22 cellular contexts compared by ENCODE assay signal in genomic region chr1:7620196-7620595, GRCh38.
"Had no signal": no experiment of that assay in that cellular context is flagged by ENCODE, and none has a peak within 500 bp of the region (broad histone marks: within the 10 kb centered on the region; RNA-seq: fewer than 3 reads in every experiment).

No MANE protein-coding gene starts in this region.

- H3K4me1 Mint-ChIP-seq: immature natural killer cell; memory B cell; stimulated activated naive B cell treated with anti-CD40 and anti-IgM and Interleukin-4, amounts not matched to agents 10 μg/mL and 1 μg/mL and 100 μg/mL, for 72 hours had no signal

- H3K9me3 Mint-ChIP-seq: immature natural killer cell; memory B cell; natural killer cell treated with Interleukin-12 subunit alpha and Interleukin-12 subunit beta and Interleukin-15 and Interleukin-18, amount 100 ng/mL, for 72 hours; neural crest cell; stimulated activated naive B cell treated with anti-CD40 and anti-IgM and Interleukin-4, amounts not matched to agents 10 μg/mL and 1 μg/mL and 100 μg/mL, for 72 hours; stimulated activated naive CD8-positive, alpha-beta T cell treated with anti-CD3 and anti-CD28 coated beads, Interleukin-15, Interleukin-2, amounts not matched to agents 100 ng/mL and 50 ng/mL, for 24 hours had no signal

- ATAC-seq: foreskin keratinocyte; gastroesophageal sphincter; left ventricle myocardium superior; lower lobe of right lung; natural killer cell treated with Interleukin-12 subunit alpha and Interleukin-12 subunit beta and Interleukin-15 and Interleukin-18, amount 100 ng/mL, for 72 hours; pancreas; right cardiac atrium; stimulated activated naive B cell treated with anti-CD40 and anti-IgM and Interleukin-4, amounts not matched to agents 10 μg/mL and 1 μg/mL and 100 μg/mL, for 72 hours; upper lobe of right lung had no signal

- H3K36me3 Mint-ChIP-seq: immature natural killer cell; memory B cell; natural killer cell treated with Interleukin-12 subunit alpha and Interleukin-12 subunit beta and Interleukin-15 and Interleukin-18, amount 100 ng/mL, for 72 hours; stimulated activated naive B cell treated with anti-CD40 and anti-IgM and Interleukin-4, amounts not matched to agents 10 μg/mL and 1 μg/mL and 100 μg/mL, for 72 hours had no signal

- DNase-seq: dermis blood vessel endothelial cell; effector memory CD4-positive, alpha-beta T cell; foreskin keratinocyte; glutamatergic neuron; immature natural killer cell; islet precursor cell; kidney glomerular epithelial cell; left ventricle myocardium superior; lower lobe of right lung; right cardiac atrium; stimulated activated CD4-positive, alpha-beta T cell treated with anti-CD3 and anti-CD28 coated beads, Interleukin-15, amount 100 ng/mL, for 24 hours; stimulated activated CD4-positive, alpha-beta T cell treated with anti-CD3 and anti-CD28 coated beads, Interleukin-2, amount 100 ng/mL, for 48 hours; stimulated activated naive B cell treated with anti-CD40 and anti-IgM and Interleukin-4, amounts not matched to agents 10 μg/mL and 1 μg/mL and 100 μg/mL, for 72 hours; transverse colon; uterus had no signal

- H3K4me3 Mint-ChIP-seq: immature natural killer cell; memory B cell; natural killer cell treated with Interleukin-12 subunit alpha and Interleukin-12 subunit beta and Interleukin-15 and Interleukin-18, amount 100 ng/mL, for 72 hours; neural crest cell; stimulated activated naive B cell treated with anti-CD40 and anti-IgM and Interleukin-4, amounts not matched to agents 10 μg/mL and 1 μg/mL and 100 μg/mL, for 72 hours; stimulated activated naive CD8-positive, alpha-beta T cell treated with anti-CD3 and anti-CD28 coated beads, Interleukin-15, Interleukin-2, amounts not matched to agents 100 ng/mL and 50 ng/mL, for 24 hours had no signal

- H3K27ac Mint-ChIP-seq: immature natural killer cell; memory B cell; natural killer cell treated with Interleukin-12 subunit alpha and Interleukin-12 subunit beta and Interleukin-15 and Interleukin-18, amount 100 ng/mL, for 72 hours; stimulated activated naive B cell treated with anti-CD40 and anti-IgM and Interleukin-4, amounts not matched to agents 10 μg/mL and 1 μg/mL and 100 μg/mL, for 72 hours; stimulated activated naive CD8-positive, alpha-beta T cell treated with anti-CD3 and anti-CD28 coated beads, Interleukin-15, Interleukin-2, amounts not matched to agents 100 ng/mL and 50 ng/mL, for 24 hours had no signal
